Comparison of ENCODE assay signal across 14 cellular contexts in the genomic region with DNA sequence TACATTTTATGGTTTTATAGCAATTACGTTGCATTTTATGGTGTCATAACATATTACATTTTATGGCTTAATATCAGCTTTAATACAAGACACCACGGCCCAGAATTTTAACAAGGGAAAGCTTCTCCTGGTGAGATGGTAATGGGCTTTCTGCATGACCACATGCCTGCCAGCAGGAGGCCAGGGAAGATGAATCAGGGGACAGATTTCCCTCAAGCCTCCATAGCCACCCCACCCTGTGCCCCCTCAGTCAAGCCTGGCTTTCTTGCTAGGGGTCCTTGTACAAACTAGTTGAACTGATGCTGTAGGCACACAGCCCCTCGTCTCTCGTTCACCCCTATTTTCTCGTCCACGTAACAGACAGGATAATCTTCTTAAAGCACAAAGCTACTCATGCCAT. TPM values are rescaled to one million over a fixed set of nuclear protein-coding genes. Genes with fewer than 3 reads are reported as not detected.
DNase-seq lines count a peak whose midpoint lies in the region; ATAC-seq and TF ChIP-seq lines count a peak whose summit lies in the region.
"Had no signal": no experiment of that assay in that cellular context is flagged by ENCODE, and none has a peak within 500 bp of the region (broad histone marks: within the 10 kb centered on the region; RNA-seq: fewer than 3 reads in every experiment).

No MANE protein-coding gene starts in this region.

- TF ChIP-seq CTCF in AG10803 (conservative IDR thresholded peaks at IDR 0.05; ENCODE audit: low read length), result peak; percentile 13; the same call in 1 of the 2 replicates
- peak; percentile 10 for TF ChIP-seq CTCF in GM12873 (IDR thresholded peaks at IDR 0.05; ENCODE audit: insufficient read depth, low read depth, low read length, missing control alignments)
- 0 out of 2 replicates have a peak, but pooled peaks have one; percentile 8 for TF ChIP-seq CTCF in WI38 (IDR thresholded peaks at IDR 0.05; ENCODE audit: low read depth, low read length)

- intact Hi-C loops in left colon (cut with DNase I, micrococcal nuclease), result no loop called here

- peak; percentile 63 for ATAC-seq in left colon
- ATAC-seq: CD8-positive, alpha-beta T cell had no signal

- DNase-seq in AG10803 (ENCODE audit: low read depth) (no peak), left colon (no peak), DMS79 (lab: John Stamatoyannopoulos, UW) (no peak), SHP77 treated with DMSO at 0.1 percent for 48 hours (lab: John Stamatoyannopoulos, UW) (no peak)
- no peak for DNase-seq in activated naive CD4-positive, alpha-beta T cell treated with Interleukin-2 at 50 U/mL for 16 hours
- no peak for DNase-seq in effector CD4-positive, alpha-beta T cell
- DNase-seq: activated CD4-positive, alpha-beta T cell treated with anti-CD3 and anti-CD28 coated beads, Interleukin-2, amount 50 U/mL, for 4 hours; activated effector memory CD4-positive, alpha-beta T cell treated with anti-CD3 and anti-CD28 coated beads, Interleukin-2, amount 50 U/mL, for 16 hours; CD8-positive, alpha-beta T cell; KG1; NCI-H2081; sigmoid colon had no signal

- H3K4me3 ChIP-seq in AG10803 (ENCODE audit: low read length) (no peak overlapping the region), WI38 (ENCODE audit: low read depth, low read length) (no peak overlapping the region)
- H3K4me3 ChIP-seq: sigmoid colon had no signal

RNA-seq across cellular contexts. Expression of gene HSPB8, which starts 56.6 kb away (rescaled TPM):
- 10 to 100 TPM in 1 of 2 donors, 1 to 10 TPM in 1; 3.5 to 32.4 TPM for total RNA-seq in left colon
- total RNA-seq: CD8-positive, alpha-beta T cell had no signal
